ENCODE assay signal across 15 cellular contexts in the genomic region with DNA sequence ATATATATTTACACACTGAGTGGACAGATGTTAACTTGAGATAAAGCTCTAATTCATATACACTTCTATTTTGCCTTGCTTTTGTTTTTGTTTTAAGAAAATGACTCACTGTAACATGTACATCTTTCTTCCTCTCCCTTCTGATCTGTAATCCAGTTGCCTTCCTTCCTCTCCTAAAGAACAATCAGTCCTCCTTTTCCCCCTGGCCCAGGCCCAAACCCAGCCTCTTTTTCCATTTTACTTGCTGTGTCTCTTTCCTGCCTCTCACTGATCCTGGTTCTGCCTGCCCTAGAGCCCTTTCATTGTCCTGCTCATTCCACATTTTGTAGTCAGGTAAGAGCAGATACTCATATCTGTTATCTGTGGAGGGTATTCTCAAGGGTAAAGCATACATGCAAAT. TPM values are rescaled to one million over a fixed set of nuclear protein-coding genes. Genes with fewer than 3 reads are reported as not detected.
DNase-seq lines count a peak whose midpoint lies in the region; ATAC-seq and TF ChIP-seq lines count a peak whose summit lies in the region.
"Had no signal": no experiment of that assay in that cellular context is flagged by ENCODE, and none has a peak within 500 bp of the region (broad histone marks: within the 10 kb centered on the region; RNA-seq: fewer than 3 reads in every experiment).

No MANE protein-coding gene starts in this region.

- intact Hi-C loops in esophagus muscularis mucosa (cut with DNase I) = no loop called here
- intact Hi-C loops in lower leg skin (cut with DNase I; ENCODE audit: low total_unique reads) = no loop called here

- in situ Hi-C loops in SK-MEL-5 (cut with HindIII; ENCODE audit: low pct_unique_long_range_greater_than_20kb, low sequenced_read_pairs) = no loop called here

- peak overlapping the region; percentile 37 to 66 (median 54) for H3K27ac ChIP-seq in esophagus muscularis mucosa (replicated peaks in 1 of 4)
- H3K27ac ChIP-seq in upper lobe of left lung = peak overlapping the region; percentile 57 to 74 (median 68)
- H3K27ac ChIP-seq: SK-N-MC, thoracic aorta had no signal

- H3K4me3 ChIP-seq in esophagus muscularis mucosa = no peak overlapping the region
- no peak overlapping the region for H3K4me3 ChIP-seq in lower leg skin (ENCODE audit: low read depth, poor library complexity, severe bottlenecking)
- H3K4me3 ChIP-seq in upper lobe of left lung = no peak overlapping the region
- H3K4me3 ChIP-seq: SK-N-MC, thoracic aorta had no signal

- no peak for TF ChIP-seq EP300 in esophagus muscularis mucosa (IDR thresholded peaks at IDR 0.05)
- peak in 2 of 4 donors; percentile 52 to 70 for TF ChIP-seq EP300 in upper lobe of left lung (IDR thresholded peaks at IDR 0.05)

- no peak for TF ChIP-seq CTCF in esophagus muscularis mucosa (IDR thresholded peaks at IDR 0.05)
- no peak for TF ChIP-seq CTCF in lower leg skin (IDR thresholded peaks at IDR 0.05)
- TF ChIP-seq CTCF in upper lobe of left lung (IDR thresholded peaks at IDR 0.05) = no peak

- H3K4me1 ChIP-seq in esophagus muscularis mucosa (peaks cover 47 to 59% (median 54%) of the 10 kb centered on the region in 4 donors), upper lobe of left lung (peaks cover 24 to 36% (median 26%) of the 10 kb centered on the region in 4 donors)

- H3K27me3 ChIP-seq in esophagus muscularis mucosa = no peaks in the 10 kb centered on the region
- no peaks in the 10 kb centered on the region for H3K27me3 ChIP-seq in upper lobe of left lung

- H3K36me3 ChIP-seq in esophagus muscularis mucosa (peaks cover 35 to 63% (median 46%) of the 10 kb centered on the region in 4 donors), upper lobe of left lung (peaks cover 8 to 56% (median 24%) of the 10 kb centered on the region in 4 donors)

- ATAC-seq in upper lobe of left lung (ENCODE audit: low FRiP score in 2 of 2) (peak in 1 of 2 donors; percentile 29), GM21529 (IDR thresholded peaks at IDR 0.05; ENCODE audit: unreplicated experiment) (no peak), GM18861 (IDR thresholded peaks at IDR 0.05; ENCODE audit: unreplicated experiment) (no peak), GM19324 (IDR thresholded peaks at IDR 0.05; ENCODE audit: low FRiP score, unreplicated experiment) (no peak)

- H3K9me3 ChIP-seq in esophagus muscularis mucosa (no peaks in the 10 kb centered on the region), upper lobe of left lung (no peaks in the 10 kb centered on the region)
- H3K9me3 ChIP-seq: thoracic aorta had no signal

- TF ChIP-seq POLR2A in esophagus muscularis mucosa (IDR thresholded peaks at IDR 0.05; ENCODE audit: low read depth) (no peak), lower leg skin (IDR thresholded peaks at IDR 0.05) (no peak), upper lobe of left lung (IDR thresholded peaks at IDR 0.05) (no peak)

- DNase-seq in SK-MEL-5 (ENCODE audit: low read depth, low spot score) = peak; percentile 32
- no peak for DNase-seq in esophagus muscularis mucosa (ENCODE audit: extremely low spot score)
- peak; percentile 44 to 90 for DNase-seq in lower leg skin (ENCODE audit: low spot score in 2 of 2)
- peak in 1 of 2 donors; percentile 44 for DNase-seq in upper lobe of left lung
- DNase-seq: activated CD4-positive, alpha-beta T cell treated with anti-CD3 and anti-CD28 coated beads, Interleukin-2, amount 50 U/mL, for 48 hours; activated naive CD4-positive, alpha-beta T cell treated with anti-CD3 and anti-CD28 coated beads, Interleukin-2, amount 10 ng/mL, durations not matched to agents 7 days and 5 days; Calu3; NCI-H510A treated with DMSO at 0.1 percent for 48 hours; stimulated activated CD4-positive, alpha-beta T cell treated with anti-CD3 and anti-CD28 coated beads, Interleukin-4, amount 100 ng/mL, for 4 hours had no signal

RNA-seq across cellular contexts. Expression of a gene that starts 50.8 kb away (rescaled TPM):
- total RNA-seq in SK-MEL-5 (2014; rRNA removed; shearing (Covaris generic)) = not detected in 2 replicates
- not detected in 2 replicates for polyA plus RNA-seq in SK-MEL-5 (2015; cell fraction: cytosol; rRNA removed)
- polyA plus RNA-seq in SK-MEL-5 (2015; cell fraction: nucleus; rRNA removed) = not detected in 2 replicates
- not detected for total RNA-seq in esophagus muscularis mucosa
- total RNA-seq in lower leg skin = not detected
- not detected for total RNA-seq in upper lobe of left lung
- total RNA-seq: Calu3, omental fat pad, thoracic aorta had no signal

RNA-seq across cellular contexts. Expression of a gene that starts 50.9 kb away (rescaled TPM):
- total RNA-seq in SK-MEL-5 (2014; rRNA removed; shearing (Covaris generic)) = 11.4 and 17.7 TPM in 2 replicates
- polyA plus RNA-seq in SK-MEL-5 (2015; cell fraction: cytosol; rRNA removed) = 11.5 and 16.3 TPM in 2 replicates
- 38.1 and 41.6 TPM in 2 replicates for polyA plus RNA-seq in SK-MEL-5 (2015; cell fraction: nucleus; rRNA removed)
- total RNA-seq in esophagus muscularis mucosa (under 1 TPM; 0.32 to 0.83 (median 0.38) TPM), lower leg skin (1 to 10 TPM in 1 of 4 donors, under 1 TPM in 3; 0.49 to 2.1 (median 0.90) TPM), upper lobe of left lung (1 to 10 TPM; 2.6 to 9.4 (median 3.8) TPM)
